ENCODE assay signal across 8 cellular contexts in genomic region chr11:7572001-7572712, GRCh38. TPM values are rescaled to one million over a fixed set of nuclear protein-coding genes. Genes with fewer than 3 reads are reported as not detected.
DNase-seq lines count a peak whose midpoint lies in the region; ATAC-seq, FAIRE-seq and TF ChIP-seq lines count a peak whose summit lies in the region.
"Had no signal": no experiment of that assay in that cellular context is flagged by ENCODE, and none has a peak within 500 bp of the region (broad histone marks: within the 10 kb centered on the region; RNA-seq: fewer than 3 reads in every experiment).

No MANE protein-coding gene starts in this region.

- ATAC-seq in K562 (peak; percentile 40), lung (ENCODE audit: insufficient read depth, low FRiP score) (peak; percentile 41), HG03095 (IDR thresholded peaks at IDR 0.05; ENCODE audit: unreplicated experiment) (no peak)
- ATAC-seq: stimulated activated effector memory CD8-positive, alpha-beta T cell treated with anti-CD3 and anti-CD28 coated beads, Interleukin-12 subunit alpha, Interleukin-12 subunit beta, amount 100 ng/mL, for 72 hours had no signal

- no TSS peak for BruUV-seq in K562 (replicated peaks; lab: Mats Ljungman, UMichigan)

- TF ChIP-seq RAD21 in K562 (CRISPR knock-in tag; conservative IDR thresholded peaks at IDR 0.05 in 1 of 2, IDR thresholded peaks at IDR 0.05 in 1 of 2) = no peak

- TF ChIP-seq POLR2A in K562 (conservative IDR thresholded peaks at IDR 0.05) (no peak), thyroid gland (IDR thresholded peaks at IDR 0.05) (peak in 1 of 2 donors; percentile 45)

- H3K27me3 ChIP-seq in K562 (ENCODE audit: control insufficient read depth in 2 of 2, insufficient read depth in 2 of 2, low read length in 2 of 2) = peaks cover 4 to 31% of the 10 kb centered on the region in 2 experiments; a peak in 4 of 5 replicates
- no peaks in the 10 kb centered on the region for H3K27me3 ChIP-seq in lung (ENCODE audit: control insufficient read depth, insufficient read depth)
- H3K27me3 ChIP-seq in thyroid gland = no peaks in the 10 kb centered on the region

- POLR2A ChIA-PET in K562 (lab: Yijun Ruan, JAX) = interaction anchor here (0.6 to 1.5 kb wide), 6 partner anchors 8 to 93 kb away, joined by 3 to 5 read pairs (median 4); no protein-coding TSS in a partner anchor

- no peak for TF ChIP-seq CTCF in K562 (IDR thresholded peaks at IDR 0.05 in 2 of 3, conservative IDR thresholded peaks at IDR 0.05 in 1 of 3; ENCODE audit: insufficient read depth in 2 of 3, low read depth in 1 of 3, low read length in 3 of 3)
- TF ChIP-seq CTCF in lung (IDR thresholded peaks at IDR 0.05; ENCODE audit: control extremely low read depth, extremely low read depth) = no peak
- peak in 2 of 6 experiments; percentile 3 to 4 for TF ChIP-seq CTCF in thyroid gland (IDR thresholded peaks at IDR 0.05)

- H3K9ac ChIP-seq in K562 (ENCODE audit: insufficient read depth in 1 of 2, low read depth in 2 of 2, low read length in 2 of 2) = no peak overlapping the region

- H3K27ac ChIP-seq in K562 (ENCODE audit: extremely low read depth, low read depth, low read length) = no peak overlapping the region
- H3K27ac ChIP-seq in lung (ENCODE audit: low read depth in 1 of 2, low read length in 1 of 2) = peak overlapping the region in 1 of 2 donors; percentile 81
- peak overlapping the region; percentile 91 to 97 (median 92) for H3K27ac ChIP-seq in thyroid gland

- CTCF ChIA-PET in K562 (lab: Yijun Ruan, JAX; ENCODE audit: low intra/inter-chr PET ratio) = interaction anchor here (1.2 to 1.8 kb wide), 3 partner anchors 85 to 116 kb away, joined by 7 to 17 read pairs (median 7); no protein-coding TSS in a partner anchor

- H3K9me3 ChIP-seq in K562 (replicated peaks; ENCODE audit: control insufficient read depth, insufficient read depth, low read depth, low read length) (no peaks in the 10 kb centered on the region), lung (ENCODE audit: control insufficient read depth in 2 of 2, insufficient read depth in 1 of 2, low read length in 1 of 2) (peaks cover 0 to 3% of the 10 kb centered on the region in 2 donors), thyroid gland (no peaks in the 10 kb centered on the region)

- intact Hi-C loops in K562 (cut with micrococcal nuclease) = no loop called here
- intact Hi-C loops in thyroid gland (cut with DNase I) = loop anchor here (5.0 to 10.0 kb wide), 2 partner anchors 57 to 95 kb away; partner anchors contain the start of gene PPFIBP2

- H3K36me3 ChIP-seq in K562 (ENCODE audit: control insufficient read depth, insufficient read depth, low read length) (no peaks in the 10 kb centered on the region), lung (ENCODE audit: control insufficient read depth in 2 of 2, insufficient read depth in 2 of 2, low read length in 2 of 2) (no peaks in the 10 kb centered on the region), thyroid gland (no peaks in the 10 kb centered on the region)

- H3K4me2 ChIP-seq in K562 (ENCODE audit: insufficient read depth, low read length) = no peak overlapping the region

- no peaks in the 10 kb centered on the region for H3K79me2 ChIP-seq in K562 (ENCODE audit: control insufficient read depth, insufficient read depth, low read length)

- TF ChIP-seq EP300 in K562 (IDR thresholded peaks at IDR 0.05; ENCODE audit: low read length) = no peak

- no peak overlapping the region for H2AFZ ChIP-seq in K562 (ENCODE audit: low read depth, low read length)

- no peak for FAIRE-seq in K562 (lab: Jason Lieb, UNC)

- no peak overlapping the region for H3K4me3 ChIP-seq in K562
- no peak overlapping the region for H3K4me3 ChIP-seq in lung
- H3K4me3 ChIP-seq in thyroid gland (replicated peaks in 1 of 3) = no peak overlapping the region

- 12% methylated on average over 4 of the region's 4 CpGs for WGBS in K562 (ENCODE audit: insufficient coverage, low coverage, missing lambda C conversion rate)
- WGBS in lung, 2 donors = 42 to 66% methylated on average over 4 of the region's 4 CpGs
- WGBS in thyroid gland, 2 donors = 58 to 66% methylated on average over 4 of the region's 4 CpGs

- in situ Hi-C loops in K562 (cut with MboI) = loop anchor here (5.0 kb wide), 1 partner anchor 80 kb away; no protein-coding TSS in a partner anchor

- no peaks in the 10 kb centered on the region; a peak in 1 of 5 replicates for H3K4me1 ChIP-seq in K562 (replicated peaks in 1 of 2; ENCODE audit: control insufficient read depth in 2 of 2, insufficient read depth in 2 of 2, low read length in 2 of 2)
- H3K4me1 ChIP-seq in lung (ENCODE audit: control insufficient read depth in 2 of 2, insufficient read depth in 2 of 2, low read length in 2 of 2) = peaks cover 3 to 22% of the 10 kb centered on the region in 2 donors
- peaks cover 46 to 69% of the 10 kb centered on the region in 2 donors for H3K4me1 ChIP-seq in thyroid gland

- H3K9me1 ChIP-seq in K562 (ENCODE audit: control insufficient read depth, insufficient read depth, low read length) = no peaks in the 10 kb centered on the region

- DNase-seq in HT-29 (ENCODE audit: low spot score) = peak; percentile 65
- no peak for DNase-seq in K562 (ENCODE audit: extremely low read depth in 1 of 4, low spot score in 3 of 4)
- peak; percentile 54 for DNase-seq in lung (ENCODE audit: low spot score)
- DNase-seq in thyroid gland = peak in 1 of 2 donors; percentile 57
- DNase-seq in activated CD8-positive, alpha-beta memory T cell treated with anti-CD3 and anti-CD28 coated beads for 24 hours = no peak
- no peak for DNase-seq in activated CD8-positive, alpha-beta memory T cell treated with anti-CD3 and anti-CD28 coated beads, Interleukin-2, amount 50 U/mL, for 4 hours

- no peaks in the 10 kb centered on the region for H4K20me1 ChIP-seq in K562 (replicated peaks; ENCODE audit: control insufficient read depth, insufficient read depth, low read length)

TF ChIP-seq in K562, 482 proteins besides CTCF, POLR2A, EP300 and RAD21 (continues in another document):
- TF ChIP-seq NFATC3 (IDR thresholded peaks at IDR 0.05) (no peak), SAFB (IDR thresholded peaks at IDR 0.05; ENCODE audit: borderline replicate concordance, low read depth, low read length) (no peak), ADNP (tag; IDR thresholded peaks at IDR 0.05) (no peak), HOXB6 (CRISPR knock-in tag; IDR thresholded peaks at IDR 0.05; ENCODE audit: borderline replicate concordance) (no peak), KLF16 (IDR thresholded peaks at IDR 0.05) (no peak), RBM14 (IDR thresholded peaks at IDR 0.05; ENCODE audit: borderline replicate concordance, insufficient read depth, low read depth, low read length) (no peak), RUNX1 (IDR thresholded peaks at IDR 0.05; ENCODE audit: low read depth) (no peak), SIN3B (IDR thresholded peaks at IDR 0.05; ENCODE audit: low read depth) (no peak), MXI1 (IDR thresholded peaks at IDR 0.05; ENCODE audit: low read depth, low read length) (no peak), NR2F6 (CRISPR knock-in tag; IDR thresholded peaks at IDR 0.05) (no peak), ZBTB17 (CRISPR knock-in tag; IDR thresholded peaks at IDR 0.05) (no peak), ZEB2 (IDR thresholded peaks at IDR 0.05) (no peak), PURB (CRISPR knock-in tag; IDR thresholded peaks at IDR 0.05; ENCODE audit: low read depth) (no peak), PATZ1 (CRISPR knock-in tag; IDR thresholded peaks at IDR 0.05; ENCODE audit: borderline replicate concordance) (no peak)

RNA-seq across cellular contexts. Expression of gene PPFIBP2, which starts 58.4 kb away (rescaled TPM):
- 25.7 and 31.4 TPM in 2 replicates for total RNA-seq in HT-29 (2014; rRNA removed; shearing (Covaris generic))
- 4.6 and 6.7 TPM in 2 replicates for total RNA-seq in K562 (2011; cell fraction: chromatin; rRNA removed; ENCODE audit: low replicate concordance)
- 3.5 and 4.5 TPM in 2 replicates for total RNA-seq in K562 (2011; cell fraction: nucleolus; rRNA removed)
- total RNA-seq in K562 (2011; cell fraction: nucleoplasm; rRNA removed) = 2.8 and 2.9 TPM in 2 replicates
- total RNA-seq in K562 (2014; rRNA removed) (0.68 and 2.1 TPM in 2 replicates), K562 (2014; rRNA removed; fragmentation: Illumina TruSeq; extraction: Trizol) (1.3 and 1.9 TPM in 2 replicates), K562 (2015; rRNA removed; fragmentation: Illumina TruSeq; extraction: Trizol) (2.7 TPM in 2 replicates), K562 (2021) (1.2 and 2.4 TPM in 2 replicates), lung (10 to 100 TPM; 26.5 to 51.3 TPM), thyroid gland (10 to 100 TPM; 64.3 to 91.9 (median 71.6) TPM)
- polyA plus RNA-seq in K562 (2011; rRNA removed) (0.79 and 2.4 TPM in 2 replicates), K562 (2014; fragmentation: Illumina TruSeq; extraction: Trizol) (1.5 and 3.4 TPM in 2 replicates), K562 (2014; fragmentation: Nextera tagmentation; extraction: Ambion mirVana) (1 to 10 TPM in 1 of 2 experiments, under 1 TPM in 1; 0.18 to 1.1 TPM), K562 (2014; rRNA removed) (1.1 and 2.6 TPM in 2 replicates), lung (10 to 100 TPM in 1 of 2 donors, 1 to 10 TPM in 1; 7.7 to 10.8 TPM)
- 1.1 and 2.1 TPM in 2 replicates for polyA plus RNA-seq in K562 (2011; cell fraction: cytosol; rRNA removed)
- polyA plus RNA-seq in K562 (2011; cell fraction: nucleus; rRNA removed) = 3.7 and 9.6 TPM in 2 replicates
- 2.4 and 4.9 TPM in 2 replicates for polyA plus RNA-seq in K562 (2012)
- polyA minus RNA-seq in K562 (2011; rRNA and poly(A)+ RNA removed) = 2.0 and 4.4 TPM in 2 replicates
- polyA minus RNA-seq in K562 (2011; cell fraction: cytosol; rRNA and poly(A)+ RNA removed) = 1.7 TPM in 1 of 2 replicates, not detected in the other
- polyA minus RNA-seq in K562 (2011; cell fraction: nucleus; rRNA and poly(A)+ RNA removed) = 3.0 and 5.3 TPM in 2 replicates

Comparison
In these comparisons a context has a peak if more than half of its experiments do, and no peak if none do; other contexts are left out.
1. DNase-seq: peak in HT-29 (single experiment) and lung (single experiment); none in K562 (0 of 4), activated CD8-positive, alpha-beta memory T cell treated with anti-CD3 and anti-CD28 coated beads for 24 hours (single experiment) and activated CD8-positive, alpha-beta memory T cell treated with anti-CD3 and anti-CD28 coated beads, Interleukin-2, amount 50 U/mL, for 4 hours (single experiment).